In genomic region chr9:18208166-18209059, GRCh38 we compare ENCODE assay signal across 8 cellular contexts.
DNase-seq lines count a peak whose midpoint lies in the region; ATAC-seq and TF ChIP-seq lines count a peak whose summit lies in the region.

No MANE protein-coding gene starts in this region.

- no peaks in the 10 kb centered on the region for H3K36me3 ChIP-seq in uterus

- H3K27ac ChIP-seq in uterus = no peak overlapping the region

- no peaks in the 10 kb centered on the region for H3K9me3 ChIP-seq in uterus

- intact Hi-C loops in uterus (cut with DNase I; ENCODE audit: low total_unique reads) = no loop called here

- H3K4me3 ChIP-seq in WI38 (ENCODE audit: low read depth, low read length) (no peak overlapping the region), uterus (no peak overlapping the region)

- TF ChIP-seq CTCF in WI38 (IDR thresholded peaks at IDR 0.05; ENCODE audit: low read depth, low read length) (0 out of 2 replicates have a peak, but pooled peaks have one; percentile 15), uterus (IDR thresholded peaks at IDR 0.05) (peak; percentile 50 to 67 (median 61))

- DNase-seq in COLO668 (lab: John Stamatoyannopoulos, UW; ENCODE audit: unreplicated experiment) (peak; percentile 31), HT-29 (ENCODE audit: low spot score) (peak; percentile 68), iPS-NIHi11 (ENCODE audit: low spot score) (peak; percentile 40), uterus (peak; percentile 52 to 70)
- DNase-seq in activated CD4-positive, alpha-beta T cell treated with anti-CD3 and anti-CD28 coated beads for 1 hour = no peak

- H3K4me1 ChIP-seq in uterus = peaks cover 0 to 3% of the 10 kb centered on the region in 2 donors

- H3K27me3 ChIP-seq in uterus = no peaks in the 10 kb centered on the region

- ATAC-seq in GM21825 (IDR thresholded peaks at IDR 0.05; ENCODE audit: unreplicated experiment) (no peak), HG03565 (IDR thresholded peaks at IDR 0.05; ENCODE audit: unreplicated experiment) (no peak)

- no peak for TF ChIP-seq POLR2A in uterus (IDR thresholded peaks at IDR 0.05)
